1 cellular context compared by ENCODE assay signal in the genomic region with DNA sequence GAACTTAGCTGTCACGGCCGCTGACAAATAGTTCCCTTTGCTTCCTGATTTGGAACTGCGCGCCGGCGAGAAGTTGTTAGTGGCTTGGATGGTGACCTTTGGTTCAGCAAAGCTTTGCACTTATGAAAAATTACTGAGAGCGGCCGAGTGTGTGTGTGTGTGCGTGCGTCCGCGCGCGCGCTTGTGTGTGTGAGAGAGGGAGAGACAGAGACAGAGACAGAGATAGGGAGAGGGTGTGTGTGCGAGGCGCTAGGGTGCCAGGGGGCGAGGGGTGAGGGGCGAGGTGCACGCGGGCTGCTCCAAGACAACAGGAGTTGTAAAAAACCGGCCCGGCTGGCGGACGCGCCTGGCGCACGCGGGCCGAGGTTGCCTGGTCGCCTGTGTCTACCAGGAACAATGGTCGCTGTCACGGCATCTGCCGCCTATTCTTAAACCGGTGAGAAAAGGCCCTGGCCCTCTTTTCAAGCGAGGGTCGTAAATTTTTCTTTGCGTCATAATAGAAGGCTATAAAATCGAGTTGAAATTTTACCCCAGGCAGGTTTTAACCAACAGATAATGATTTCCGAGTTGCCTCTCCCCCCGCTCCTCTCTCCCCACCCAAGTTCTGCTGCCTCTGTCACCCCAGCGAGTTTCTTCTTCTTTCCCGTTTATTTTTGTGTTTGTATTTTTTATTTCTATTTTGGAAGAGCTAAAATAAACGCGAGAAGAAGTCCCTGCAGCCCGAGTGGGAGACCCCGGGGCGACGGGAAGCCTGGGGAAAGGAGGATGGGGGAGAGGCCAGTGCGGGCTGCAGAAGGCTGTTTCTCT.
TF ChIP-seq lines count a peak whose summit lies in the region.

No MANE protein-coding gene starts in this region.

TF ChIP-seq in endothelial cell of umbilical vein, 7 proteins besides CTCF, POLR2A, EP300 and RAD21:
- TF ChIP-seq JUN (IDR thresholded peaks at IDR 0.05; ENCODE audit: borderline replicate concordance, insufficient read depth, insufficient read length, low read depth): no peak
- no peak for TF ChIP-seq MYC (IDR thresholded peaks at IDR 0.05; ENCODE audit: low read depth, low read length)
- TF ChIP-seq POLR2AphosphoS5 (IDR thresholded peaks at IDR 0.05; ENCODE audit: insufficient read depth, low read depth, low read length): no peak
- TF ChIP-seq EZH2 (IDR thresholded peaks at IDR 0.05; ENCODE audit: borderline replicate concordance, low read depth, low read length, severe bottlenecking): no peak
- no peak for TF ChIP-seq FOS (IDR thresholded peaks at IDR 0.05; ENCODE audit: borderline replicate concordance, insufficient read depth, low read length)
